ENCODE assay signal across 3 cellular contexts in the genomic region with DNA sequence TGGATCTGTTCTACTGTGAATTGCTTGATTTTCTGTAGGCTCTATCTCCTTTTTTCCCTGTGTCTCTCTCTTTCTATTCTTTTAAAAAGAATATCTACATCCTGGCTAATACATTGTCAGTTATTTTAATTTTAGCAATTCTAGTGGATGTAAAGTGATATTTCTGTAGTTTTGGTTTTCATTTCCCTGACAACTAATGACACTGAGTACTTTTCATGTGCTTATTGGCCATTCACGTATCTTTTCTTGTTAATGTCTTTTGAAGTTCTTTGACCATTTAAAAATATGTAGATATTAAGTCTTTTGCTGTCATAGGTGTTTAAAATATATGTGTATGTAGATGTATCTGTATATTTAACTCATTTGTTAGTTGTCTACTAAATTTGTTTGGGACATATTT.
TF ChIP-seq lines count a peak whose summit lies in the region.

No MANE protein-coding gene starts in this region.

TF ChIP-seq in SK-N-SH, 30 proteins besides CTCF, POLR2A, EP300 and RAD21:
- peak; percentile 88 for TF ChIP-seq RFX5 (IDR thresholded peaks at IDR 0.05; ENCODE audit: low read length)
- TF ChIP-seq TEAD4 (IDR thresholded peaks at IDR 0.05; ENCODE audit: borderline replicate concordance, insufficient read depth) = no peak

TF ChIP-seq in SK-N-SH treated with all-trans-retinoic acid at 6 μM for 48 hours, 23 proteins besides CTCF, POLR2A, EP300 and RAD21:
- TF ChIP-seq, protein P1, sequence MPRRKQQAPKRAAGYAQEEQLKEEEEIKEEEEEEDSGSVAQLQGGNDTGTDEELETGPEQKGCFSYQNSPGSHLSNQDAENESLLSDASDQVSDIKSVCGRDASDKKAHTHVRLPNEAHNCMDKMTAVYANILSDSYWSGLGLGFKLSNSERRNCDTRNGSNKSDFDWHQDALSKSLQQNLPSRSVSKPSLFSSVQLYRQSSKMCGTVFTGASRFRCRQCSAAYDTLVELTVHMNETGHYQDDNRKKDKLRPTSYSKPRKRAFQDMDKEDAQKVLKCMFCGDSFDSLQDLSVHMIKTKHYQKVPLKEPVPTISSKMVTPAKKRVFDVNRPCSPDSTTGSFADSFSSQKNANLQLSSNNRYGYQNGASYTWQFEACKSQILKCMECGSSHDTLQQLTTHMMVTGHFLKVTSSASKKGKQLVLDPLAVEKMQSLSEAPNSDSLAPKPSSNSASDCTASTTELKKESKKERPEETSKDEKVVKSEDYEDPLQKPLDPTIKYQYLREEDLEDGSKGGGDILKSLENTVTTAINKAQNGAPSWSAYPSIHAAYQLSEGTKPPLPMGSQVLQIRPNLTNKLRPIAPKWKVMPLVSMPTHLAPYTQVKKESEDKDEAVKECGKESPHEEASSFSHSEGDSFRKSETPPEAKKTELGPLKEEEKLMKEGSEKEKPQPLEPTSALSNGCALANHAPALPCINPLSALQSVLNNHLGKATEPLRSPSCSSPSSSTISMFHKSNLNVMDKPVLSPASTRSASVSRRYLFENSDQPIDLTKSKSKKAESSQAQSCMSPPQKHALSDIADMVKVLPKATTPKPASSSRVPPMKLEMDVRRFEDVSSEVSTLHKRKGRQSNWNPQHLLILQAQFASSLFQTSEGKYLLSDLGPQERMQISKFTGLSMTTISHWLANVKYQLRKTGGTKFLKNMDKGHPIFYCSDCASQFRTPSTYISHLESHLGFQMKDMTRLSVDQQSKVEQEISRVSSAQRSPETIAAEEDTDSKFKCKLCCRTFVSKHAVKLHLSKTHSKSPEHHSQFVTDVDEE (CRISPR knock-in tag; IDR thresholded peaks at IDR 0.05) = no peak
- TF ChIP-seq ZNF70 (CRISPR knock-in tag; IDR thresholded peaks at IDR 0.05) = no peak
- TF ChIP-seq ZNF565 (CRISPR knock-in tag; conservative IDR thresholded peaks at IDR 0.05; ENCODE audit: low read depth) = no peak
- no peak for TF ChIP-seq POU6F1 (CRISPR knock-in tag; IDR thresholded peaks at IDR 0.05; ENCODE audit: borderline replicate concordance, low read depth)
- TF ChIP-seq ARNTL (CRISPR knock-in tag; IDR thresholded peaks at IDR 0.05; ENCODE audit: borderline replicate concordance, low read depth) = no peak
- TF ChIP-seq ZNF8 (CRISPR knock-in tag; IDR thresholded peaks at IDR 0.05) = no peak
- no peak for TF ChIP-seq CSRNP3 (CRISPR knock-in tag; IDR thresholded peaks at IDR 0.05)
- no peak for TF ChIP-seq BACH2 (CRISPR knock-in tag; IDR thresholded peaks at IDR 0.05; ENCODE audit: borderline replicate concordance)
- TF ChIP-seq GLIS3 (CRISPR knock-in tag; IDR thresholded peaks at IDR 0.05) = no peak
- TF ChIP-seq ISL1 (CRISPR knock-in tag; IDR thresholded peaks at IDR 0.05) = no peak
- no peak for TF ChIP-seq CSDC2 (CRISPR knock-in tag; IDR thresholded peaks at IDR 0.05)
- no peak for TF ChIP-seq OSR1 (CRISPR knock-in tag; IDR thresholded peaks at IDR 0.05)
- TF ChIP-seq SNAI2 (CRISPR knock-in tag; IDR thresholded peaks at IDR 0.05) = no peak
- TF ChIP-seq PPARA (CRISPR knock-in tag; IDR thresholded peaks at IDR 0.05; ENCODE audit: borderline replicate concordance) = no peak
- TF ChIP-seq RARB (CRISPR knock-in tag; IDR thresholded peaks at IDR 0.05) = no peak
- TF ChIP-seq TOX (CRISPR knock-in tag; IDR thresholded peaks at IDR 0.05; ENCODE audit: borderline replicate concordance) = no peak
- TF ChIP-seq TCF4 (CRISPR knock-in tag; IDR thresholded peaks at IDR 0.05; ENCODE audit: borderline replicate concordance) = no peak
- no peak for TF ChIP-seq ZFP30 (CRISPR knock-in tag; IDR thresholded peaks at IDR 0.05)
- no peak for TF ChIP-seq ZC3H10 (CRISPR knock-in tag; IDR thresholded peaks at IDR 0.05)

TF ChIP-seq in H1, 55 proteins besides CTCF, POLR2A, EP300 and RAD21:
- peak; percentile 70 for TF ChIP-seq RFX5 (IDR thresholded peaks at IDR 0.05; ENCODE audit: borderline replicate concordance, low read depth, low read length)
- no peak for TF ChIP-seq ZNF274 (IDR thresholded peaks at IDR 0.05; ENCODE audit: borderline replicate concordance, extremely low read depth, low read length)
TF ChIP-seq in H1: peak in this region for 1.
